In the genomic region with DNA sequence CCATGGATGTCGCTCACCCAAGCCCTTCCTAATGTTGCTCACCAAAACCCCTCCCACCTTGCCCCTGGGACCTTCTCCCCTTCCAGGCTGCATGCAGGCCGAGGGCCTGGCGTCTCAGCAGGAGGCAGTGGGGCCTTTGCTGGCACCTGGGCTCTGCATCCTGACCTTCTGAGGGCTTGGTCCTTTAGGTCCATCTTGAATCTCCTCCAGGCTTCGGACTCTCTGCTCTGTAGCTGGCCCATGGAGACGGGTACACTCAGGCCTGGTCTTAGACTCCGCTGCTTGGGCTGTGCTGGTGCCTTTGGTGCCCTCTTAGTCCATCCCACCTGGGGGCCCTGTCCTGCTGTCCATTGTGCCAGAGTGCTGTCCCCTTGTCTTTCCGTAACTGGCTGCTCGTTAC, we compare ENCODE assay signal across 23 cellular contexts. TPM values are rescaled to one million over a fixed set of nuclear protein-coding genes. Genes with fewer than 3 reads are reported as not detected.
DNase-seq lines count a peak whose midpoint lies in the region; ATAC-seq and TF ChIP-seq lines count a peak whose summit lies in the region.
"Had no signal": no experiment of that assay in that cellular context is flagged by ENCODE, and none has a peak within 500 bp of the region (broad histone marks: within the 10 kb centered on the region; RNA-seq: fewer than 3 reads in every experiment).

No MANE protein-coding gene starts in this region.

- H3K9me3 ChIP-seq in BLaER1 treated with 17β-estradiol and CSF1 and Interleukin-3, amounts not matched to agents 10 nM and 100 nM (replicated peaks in 1 of 11) = no peaks in the 10 kb centered on the region
- H3K9me3 ChIP-seq in DND-41 (ENCODE audit: insufficient read depth, low read length, severe bottlenecking) (no peaks in the 10 kb centered on the region), SU-DHL-6 (ENCODE audit: insufficient read depth, low read length) (no peaks in the 10 kb centered on the region)
- H3K9me3 ChIP-seq: psoas muscle, thoracic aorta had no signal

- H3K36me3 Mint-ChIP-seq in glutamatergic neuron (ENCODE audit: unreplicated experiment) = no peaks in the 10 kb centered on the region
- H3K36me3 Mint-ChIP-seq: natural killer cell treated with Interleukin-12 subunit alpha and Interleukin-12 subunit beta and Interleukin-15 and Interleukin-18, amount 100 ng/mL, for 72 hours had no signal

- H3K4me3 ChIP-seq in BLaER1 treated with 17β-estradiol and CSF1 and Interleukin-3, amounts not matched to agents 10 nM and 100 nM = no peak overlapping the region
- H3K4me3 ChIP-seq in DND-41 (ENCODE audit: low read depth in 1 of 2, low read length in 2 of 2) (no peak overlapping the region), SU-DHL-6 (ENCODE audit: insufficient read depth, low read length, poor library complexity, severe bottlenecking) (peak overlapping the region; percentile 19)
- H3K4me3 ChIP-seq: dorsolateral prefrontal cortex, psoas muscle, skin epidermis, thoracic aorta had no signal

- ATAC-seq in DND-41 (ENCODE audit: insufficient read depth, low read depth) (no peak), GM21381 (IDR thresholded peaks at IDR 0.05; ENCODE audit: unreplicated experiment) (no peak)
- ATAC-seq: psoas muscle had no signal

- H2AFZ ChIP-seq in DND-41 (ENCODE audit: low read depth, low read length) (no peak overlapping the region), SU-DHL-6 (ENCODE audit: low read depth, low read length, severe bottlenecking) (no peak overlapping the region)

- H3K27ac ChIP-seq in BLaER1 treated with 17β-estradiol and CSF1 and Interleukin-3, amounts not matched to agents 10 nM and 100 nM = peak overlapping the region in 8 of 11 experiments; percentile 29 to 64 (median 37); a peak in 11 of 22 replicates
- H3K27ac ChIP-seq in DND-41 (ENCODE audit: low read length) (peak overlapping the region; percentile 56), SU-DHL-6 (ENCODE audit: low read depth, low read length) (peak overlapping the region; percentile 93)
- H3K27ac ChIP-seq: psoas muscle, skin epidermis, thoracic aorta had no signal

- peak overlapping the region; percentile 67 to 98 (median 83) for H3K4me2 ChIP-seq in BLaER1 treated with 17β-estradiol and CSF1 and Interleukin-3, amounts not matched to agents 10 nM and 100 nM
- H3K4me2 ChIP-seq in DND-41 (ENCODE audit: insufficient read depth, low read length) (peak overlapping the region; percentile 36; the same call in 1 of the 2 replicates), SU-DHL-6 (ENCODE audit: low read depth, low read length, poor library complexity, severe bottlenecking) (peak overlapping the region; percentile 74)

- H3K36me3 ChIP-seq in BLaER1 treated with 17β-estradiol and CSF1 and Interleukin-3, amounts not matched to agents 10 nM and 100 nM = peaks cover 12 to 34% (median 25%) of the 10 kb centered on the region in 11 experiments; a peak in 19 of 22 replicates
- H3K36me3 ChIP-seq in DND-41 (ENCODE audit: insufficient read depth, low read length) (peaks cover 85% of the 10 kb centered on the region), SU-DHL-6 (ENCODE audit: low read length) (no peaks in the 10 kb centered on the region)
- H3K36me3 ChIP-seq: thoracic aorta had no signal

- H3K9me3 Mint-ChIP-seq in glutamatergic neuron (ENCODE audit: unreplicated experiment) = peaks cover 1% of the 10 kb centered on the region
- H3K9me3 Mint-ChIP-seq: activated naive CD8-positive, alpha-beta T cell treated with anti-CD3 and anti-CD28 coated beads, Interleukin-2, amount 10 ng/mL, durations not matched to agents 7 days and 5 days; natural killer cell treated with Interleukin-12 subunit alpha and Interleukin-12 subunit beta and Interleukin-15 and Interleukin-18, amount 100 ng/mL, for 72 hours had no signal

- DNase-seq in DND-41 (no peak), glutamatergic neuron (no peak), DMS114 treated with DMSO at 0.1 percent for 48 hours (lab: John Stamatoyannopoulos, UW; ENCODE audit: unreplicated experiment) (no peak), GM20000 (ENCODE audit: low spot score) (no peak), SW480 (ENCODE audit: low spot score) (no peak)
- DNase-seq: activated CD4-positive, alpha-beta T cell treated with anti-CD3 and anti-CD28 coated beads, Interleukin-2, amount 50 U/mL, for 1 hour; activated naive CD8-positive, alpha-beta T cell treated with anti-CD3 and anti-CD28 coated beads, Interleukin-2, amount 10 ng/mL, durations not matched to agents 7 days and 5 days; AML-193; dorsolateral prefrontal cortex; erythroblast; GF-D8; mesenchymal stem cell; NCI-H2029; OCI-M1; psoas muscle; stimulated activated CD4-positive, alpha-beta T cell treated with anti-CD3 and anti-CD28 coated beads, Interleukin-4, amount 100 ng/mL, for 4 hours; T1000 had no signal

- H3F3A ChIP-seq in SU-DHL-6 (ENCODE audit: insufficient read depth) = peaks cover 23% of the 10 kb centered on the region

- peaks cover 69% of the 10 kb centered on the region for H3K4me1 Mint-ChIP-seq in glutamatergic neuron (ENCODE audit: low read depth, unreplicated experiment)

- no peaks in the 10 kb centered on the region for H3K9me2 ChIP-seq in SU-DHL-6 (replicated peaks; ENCODE audit: insufficient read depth, low read length)

- TF ChIP-seq CTCF in DND-41 (IDR thresholded peaks at IDR 0.05; ENCODE audit: borderline replicate concordance, extremely low read depth, low read length, poor library complexity, severe bottlenecking) (no peak), SU-DHL-6 (IDR thresholded peaks at IDR 0.05; ENCODE audit: insufficient read depth, low read length, poor library complexity, severe bottlenecking) (no peak), glutamatergic neuron (IDR thresholded peaks at IDR 0.05; ENCODE audit: partially characterized antibody, unreplicated experiment) (no peak), GM20000 (IDR thresholded peaks at IDR 0.05; ENCODE audit: extremely low read depth, missing control alignments) (no peak)

- H3K27me3 ChIP-seq in BLaER1 treated with 17β-estradiol and CSF1 and Interleukin-3, amounts not matched to agents 10 nM and 100 nM = no peaks in the 10 kb centered on the region
- H3K27me3 ChIP-seq in DND-41 (ENCODE audit: insufficient read depth, low read length, poor library complexity) = no peaks in the 10 kb centered on the region
- H3K27me3 ChIP-seq in SU-DHL-6 (ENCODE audit: low read length) = no peaks in the 10 kb centered on the region
- H3K27me3 ChIP-seq: dorsolateral prefrontal cortex had no signal

- peak overlapping the region in 5 of 11 experiments; percentile 1 to 51 (median 37); a peak in 8 of 22 replicates for H3K9ac ChIP-seq in BLaER1 treated with 17β-estradiol and CSF1 and Interleukin-3, amounts not matched to agents 10 nM and 100 nM
- peak overlapping the region; percentile 18; the same call in 1 of the 2 replicates for H3K9ac ChIP-seq in DND-41 (ENCODE audit: low read depth, low read length)
- H3K9ac ChIP-seq in SU-DHL-6 (ENCODE audit: low read length) = peak overlapping the region; percentile 62

- H3K27ac Mint-ChIP-seq in glutamatergic neuron (ENCODE audit: unreplicated experiment) = peak overlapping the region; percentile 31

- peak overlapping the region; percentile 40 for H3K4me3 Mint-ChIP-seq in glutamatergic neuron (ENCODE audit: unreplicated experiment)
- H3K4me3 Mint-ChIP-seq: natural killer cell treated with Interleukin-12 subunit alpha and Interleukin-12 subunit beta and Interleukin-15 and Interleukin-18, amount 100 ng/mL, for 72 hours had no signal

- H3K79me2 ChIP-seq in DND-41 (ENCODE audit: insufficient read depth, low read length) (peaks cover 100% of the 10 kb centered on the region), SU-DHL-6 (ENCODE audit: insufficient read depth, low read length) (peaks cover 97% of the 10 kb centered on the region)

- H4K20me1 ChIP-seq in BLaER1 treated with 17β-estradiol and CSF1 and Interleukin-3, amounts not matched to agents 10 nM and 100 nM = peaks cover 97 to 100% (median 100%) of the 10 kb centered on the region in 11 experiments
- H4K20me1 ChIP-seq in DND-41 (ENCODE audit: insufficient read depth, low read length) = peaks cover 96% of the 10 kb centered on the region
- H4K20me1 ChIP-seq in SU-DHL-6 (ENCODE audit: low read depth, low read length) = no peaks in the 10 kb centered on the region

- H3K4me1 ChIP-seq in BLaER1 treated with 17β-estradiol and CSF1 and Interleukin-3, amounts not matched to agents 10 nM and 100 nM = peaks cover 90 to 100% (median 100%) of the 10 kb centered on the region in 10 experiments
- peaks cover 65% of the 10 kb centered on the region for H3K4me1 ChIP-seq in DND-41 (ENCODE audit: insufficient read depth, low read length)

- H3K27me3 Mint-ChIP-seq in glutamatergic neuron (ENCODE audit: unreplicated experiment) = no peaks in the 10 kb centered on the region
- H3K27me3 Mint-ChIP-seq: activated naive CD8-positive, alpha-beta T cell treated with anti-CD3 and anti-CD28 coated beads, Interleukin-2, amount 10 ng/mL, durations not matched to agents 7 days and 5 days; natural killer cell treated with Interleukin-12 subunit alpha and Interleukin-12 subunit beta and Interleukin-15 and Interleukin-18, amount 100 ng/mL, for 72 hours had no signal

RNA-seq across cellular contexts. Expression of gene TENT4A, which starts 14.0 kb away (rescaled TPM):
- total RNA-seq in glutamatergic neuron (ENCODE audit: unreplicated experiment) = 23.7 TPM

Comparison
In these comparisons a context has a peak if more than half of its experiments do, and no peak if none do; other contexts are left out.
1. H3K27ac ChIP-seq: peak in every context shown above with its lines; median percentile 93 in SU-DHL-6; 56 in DND-41; 37 in BLaER1 treated with 17β-estradiol and CSF1 and Interleukin-3, amounts not matched to agents 10 nM and 100 nM.